ENCODE assay signal across 1 cellular context in the genomic region with DNA sequence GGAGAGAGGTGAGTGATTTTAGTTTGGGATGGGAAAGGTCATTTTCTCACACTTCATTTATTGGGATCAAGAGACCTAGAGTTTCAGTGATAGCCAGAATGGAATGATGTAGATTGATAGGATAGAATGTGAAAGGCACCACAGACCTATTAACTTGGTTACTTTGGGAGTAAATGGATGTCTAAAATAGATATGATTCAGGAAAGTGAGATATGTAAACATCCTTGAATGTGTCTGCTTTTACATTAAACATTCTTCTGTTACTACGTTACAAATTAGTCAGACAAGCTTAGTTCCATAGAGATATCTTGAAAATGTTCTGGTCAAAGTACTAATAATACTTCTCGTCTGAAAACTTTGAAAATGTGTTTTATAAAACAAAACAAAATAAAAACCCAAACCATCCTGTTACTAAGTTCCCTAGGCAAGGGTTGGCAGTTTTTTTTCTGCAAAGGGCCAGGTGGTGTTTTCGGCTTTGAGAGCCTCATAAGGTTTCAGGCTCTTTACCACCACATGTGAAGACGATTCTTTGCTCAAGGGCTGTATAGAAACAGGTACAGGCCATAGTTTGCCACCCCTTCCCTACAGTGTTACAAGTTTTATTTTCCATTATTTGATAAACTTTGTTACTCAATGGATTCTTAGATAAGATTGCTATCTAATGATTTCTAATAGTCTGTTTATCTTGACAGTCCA.
TF ChIP-seq lines count a peak whose summit lies in the region.

No MANE protein-coding gene starts in this region.

TF ChIP-seq in IMR-90, 13 proteins besides CTCF, POLR2A, EP300 and RAD21:
- TF ChIP-seq RCOR1 (IDR thresholded peaks at IDR 0.05; ENCODE audit: insufficient replicate concordance, low read length) (no peak), RFX5 (IDR thresholded peaks at IDR 0.05; ENCODE audit: low read depth, low read length) (no peak), NFE2L2 (IDR thresholded peaks at IDR 0.05; ENCODE audit: low read depth, low read length) (no peak), BHLHE40 (IDR thresholded peaks at IDR 0.05; ENCODE audit: low read depth, low read length) (0 out of 2 replicates have a peak, but pooled peaks have one; percentile 8), FOS (IDR thresholded peaks at IDR 0.05; ENCODE audit: low read depth, low read length) (no peak), ELK1 (IDR thresholded peaks at IDR 0.05; ENCODE audit: borderline replicate concordance, low read depth, low read length) (no peak), CHD1 (IDR thresholded peaks at IDR 0.05; ENCODE audit: low read depth, low read length) (no peak)
